In the genomic region with DNA sequence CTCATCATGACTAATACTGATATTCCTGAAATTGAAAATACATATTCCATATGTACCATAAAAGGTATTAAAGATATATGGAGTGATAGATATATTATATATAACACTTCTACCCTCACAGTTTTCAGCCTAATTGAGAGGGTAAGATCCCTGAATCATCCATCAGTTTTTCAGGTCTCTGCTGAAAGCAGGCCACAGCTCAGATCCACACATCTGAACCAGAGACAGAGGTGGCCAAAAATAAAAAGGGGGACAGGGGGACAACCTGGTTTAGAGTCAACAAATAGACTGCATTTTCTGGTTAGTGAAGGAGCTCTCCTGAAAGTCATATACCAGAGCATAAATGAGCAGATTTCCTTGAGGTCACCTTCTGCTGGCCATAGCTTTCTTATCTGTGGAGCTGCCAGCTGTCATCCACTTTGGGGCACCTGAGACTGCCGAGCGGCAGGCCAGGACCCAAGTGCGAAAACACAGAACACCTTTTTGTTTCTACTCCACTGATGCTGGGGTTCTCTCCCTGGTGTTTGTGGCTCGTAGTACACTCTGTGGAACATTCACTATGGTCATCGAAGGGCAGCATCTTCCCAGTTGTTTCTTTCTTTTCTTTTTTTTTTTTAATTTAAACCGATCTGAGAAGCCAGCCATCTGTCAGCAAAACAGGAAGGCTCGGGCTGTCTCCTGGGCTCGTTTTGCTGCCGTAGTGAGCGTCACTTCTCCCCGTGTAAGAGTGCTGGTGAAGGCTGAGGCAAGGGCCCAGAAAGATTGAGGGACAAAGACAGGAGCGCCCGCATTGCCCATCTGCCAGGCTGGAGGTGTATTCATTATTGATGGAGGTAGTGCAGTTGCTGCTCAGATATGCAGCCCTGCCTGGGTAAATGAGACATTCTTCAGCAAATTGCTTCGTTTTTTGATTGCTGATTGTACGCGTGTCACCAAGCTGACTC, we compare ENCODE assay signal across 13 cellular contexts. TPM values are rescaled to one million over a fixed set of nuclear protein-coding genes. Genes with fewer than 3 reads are reported as not detected.
A peak's percentile ranks its signal among the peaks of the same experiment; 100 is the strongest.
DNase-seq lines count a peak whose midpoint lies in the region; ATAC-seq and TF ChIP-seq lines count a peak whose summit lies in the region.
"Had no signal": no experiment of that assay in that cellular context is flagged by ENCODE, and none has a peak within 500 bp of the region (broad histone marks: within the 10 kb centered on the region; RNA-seq: fewer than 3 reads in every experiment).

No MANE protein-coding gene starts in this region.

- peak overlapping the region; percentile 92 to 100 (median 96) for H3K27ac Mint-ChIP-seq in CD4-positive, CD25-positive, alpha-beta regulatory T cell
- H3K27ac Mint-ChIP-seq in effector memory CD8-positive, alpha-beta T cell, result peak overlapping the region; percentile 93 to 95
- no peak overlapping the region for H3K27ac Mint-ChIP-seq in WTC11

- H3K4me1 ChIP-seq in CD4-positive, CD25-positive, alpha-beta regulatory T cell (ENCODE audit: control insufficient read depth, insufficient read depth, low read length, poor library complexity, severe bottlenecking), result peaks cover 95% of the 10 kb centered on the region
- H3K4me1 ChIP-seq: HAP-1, psoas muscle had no signal

- H3K4me1 Mint-ChIP-seq in CD4-positive, CD25-positive, alpha-beta regulatory T cell, result peaks cover 36 to 98% (median 86%) of the 10 kb centered on the region in 4 donors
- peaks cover 86 to 95% of the 10 kb centered on the region in 2 donors for H3K4me1 Mint-ChIP-seq in effector memory CD8-positive, alpha-beta T cell (ENCODE audit: low read depth in 2 of 2)
- H3K4me1 Mint-ChIP-seq in WTC11, result peaks cover 58% of the 10 kb centered on the region

- no peaks in the 10 kb centered on the region for H3K27me3 Mint-ChIP-seq in CD4-positive, CD25-positive, alpha-beta regulatory T cell
- H3K27me3 Mint-ChIP-seq in effector memory CD8-positive, alpha-beta T cell, result no peaks in the 10 kb centered on the region
- H3K27me3 Mint-ChIP-seq in WTC11 (ENCODE audit: low read depth), result peaks cover 9% of the 10 kb centered on the region; the same call in 1 of the 2 replicates

- no peaks in the 10 kb centered on the region for H3K9me2 ChIP-seq in SU-DHL-6 (replicated peaks; ENCODE audit: insufficient read depth, low read length)

- peaks cover 98% of the 10 kb centered on the region for H3K79me2 ChIP-seq in SU-DHL-6 (ENCODE audit: insufficient read depth, low read length)

- peak overlapping the region; percentile 62; the same call in 1 of the 2 replicates for H3K9ac ChIP-seq in SU-DHL-6 (ENCODE audit: low read length)

- H3K36me3 ChIP-seq in CD4-positive, CD25-positive, alpha-beta regulatory T cell (ENCODE audit: control insufficient read depth, insufficient read depth, low read length), result peaks cover 30% of the 10 kb centered on the region
- peaks cover 43% of the 10 kb centered on the region for H3K36me3 ChIP-seq in SU-DHL-6 (ENCODE audit: low read length)
- H3K36me3 ChIP-seq: HAP-1 had no signal

- peak overlapping the region; percentile 88 for H3K4me3 ChIP-seq in CD4-positive, CD25-positive, alpha-beta regulatory T cell (ENCODE audit: low read depth, low read length)
- peak overlapping the region; percentile 28 for H3K4me3 ChIP-seq in SU-DHL-6 (ENCODE audit: insufficient read depth, low read length, poor library complexity, severe bottlenecking)
- H3K4me3 ChIP-seq: HAP-1, psoas muscle had no signal

- H4K20me1 ChIP-seq in SU-DHL-6 (ENCODE audit: low read depth, low read length), result no peaks in the 10 kb centered on the region

- H3K4me3 Mint-ChIP-seq in CD4-positive, CD25-positive, alpha-beta regulatory T cell, result peak overlapping the region; percentile 80 to 94 (median 84)
- H3K4me3 Mint-ChIP-seq in effector memory CD8-positive, alpha-beta T cell, result peak overlapping the region; percentile 93 to 96
- no peak overlapping the region for H3K4me3 Mint-ChIP-seq in WTC11

- H3F3A ChIP-seq in SU-DHL-6 (ENCODE audit: insufficient read depth), result peaks cover 61% of the 10 kb centered on the region

- H3K36me3 Mint-ChIP-seq in CD4-positive, CD25-positive, alpha-beta regulatory T cell, result peaks cover 48% of the 10 kb centered on the region
- H3K36me3 Mint-ChIP-seq in effector memory CD8-positive, alpha-beta T cell (ENCODE audit: insufficient read depth), result peaks cover 88% of the 10 kb centered on the region
- H3K36me3 Mint-ChIP-seq in WTC11, result no peaks in the 10 kb centered on the region

- POLR2A ChIA-PET in WTC11 (lab: Charles Lee), result no interaction called here
- POLR2A ChIA-PET in RWPE1 (lab: Yijun Ruan, JAX; ENCODE audit: low non-redundant PET), result interaction anchor here (0.6 kb wide), 1 partner anchor 113 kb away, joined by 3 read pairs; no protein-coding TSS in a partner anchor

- H2AFZ ChIP-seq in SU-DHL-6 (ENCODE audit: low read depth, low read length, severe bottlenecking), result no peak overlapping the region

- peak overlapping the region; percentile 96 for H3K27ac ChIP-seq in CD4-positive, CD25-positive, alpha-beta regulatory T cell (ENCODE audit: insufficient read depth, low read length, poor library complexity, severe bottlenecking)
- peak overlapping the region; percentile 72 for H3K27ac ChIP-seq in SU-DHL-6 (ENCODE audit: low read depth, low read length)
- H3K27ac ChIP-seq in RWPE1, result no peak overlapping the region
- H3K27ac ChIP-seq: psoas muscle had no signal

- DNase-seq in CD4-positive, CD25-positive, alpha-beta regulatory T cell, result peak in 1 of 3 donors; percentile 70
- DNase-seq in effector memory CD8-positive, alpha-beta T cell, result no peak
- DNase-seq in GM19238 (ENCODE audit: insufficient read length, low spot score) (no peak), WTC11 (ENCODE audit: low spot score) (no peak), RWPE1 (ENCODE audit: low spot score) (no peak), MV-4-11 (lab: John Stamatoyannopoulos, UW) (no peak)
- DNase-seq: AML-193, psoas muscle had no signal

- H3K4me2 ChIP-seq in SU-DHL-6 (ENCODE audit: low read depth, low read length, poor library complexity, severe bottlenecking), result peak overlapping the region; percentile 91

- peak; percentile 9 to 21 for ATAC-seq in CD4-positive, CD25-positive, alpha-beta regulatory T cell (ENCODE audit: low read depth in 2 of 2)
- ATAC-seq in GM19395 (IDR thresholded peaks at IDR 0.05; ENCODE audit: unreplicated experiment) (peak; percentile 21), WTC11 (no peak)
- peak; percentile 14 for ATAC-seq in effector memory CD8-positive, alpha-beta T cell (replicated peaks)
- ATAC-seq: psoas muscle had no signal

- no peaks in the 10 kb centered on the region for H3K27me3 ChIP-seq in CD4-positive, CD25-positive, alpha-beta regulatory T cell (ENCODE audit: control insufficient read depth, insufficient read depth, low read length)
- no peaks in the 10 kb centered on the region for H3K27me3 ChIP-seq in SU-DHL-6 (ENCODE audit: low read length)

- TF ChIP-seq CTCF in SU-DHL-6 (IDR thresholded peaks at IDR 0.05; ENCODE audit: insufficient read depth, low read length, poor library complexity, severe bottlenecking) (no peak), WTC11 (IDR thresholded peaks at IDR 0.05) (no peak), RWPE1 (conservative IDR thresholded peaks at IDR 0.05; ENCODE audit: low read depth) (no peak)

- H3K9me3 Mint-ChIP-seq in CD4-positive, CD25-positive, alpha-beta regulatory T cell, result no peaks in the 10 kb centered on the region
- H3K9me3 Mint-ChIP-seq in effector memory CD8-positive, alpha-beta T cell, result no peaks in the 10 kb centered on the region
- no peaks in the 10 kb centered on the region for H3K9me3 Mint-ChIP-seq in WTC11

- no peaks in the 10 kb centered on the region for H3K9me3 ChIP-seq in CD4-positive, CD25-positive, alpha-beta regulatory T cell (ENCODE audit: control insufficient read depth in 2 of 2, low read length in 2 of 2)
- H3K9me3 ChIP-seq in SU-DHL-6 (ENCODE audit: insufficient read depth, low read length), result no peaks in the 10 kb centered on the region
- H3K9me3 ChIP-seq: HAP-1, psoas muscle had no signal

- CTCF ChIA-PET in WTC11 (lab: Charles Lee), result no interaction called here
- CTCF ChIA-PET in RWPE1 (lab: Yijun Ruan, JAX), result no interaction called here

TF ChIP-seq in WTC11, 78 proteins besides CTCF, POLR2A, EP300 and RAD21 (continues in another document):
- no peak for TF ChIP-seq JUN (CRISPR knock-in tag; IDR thresholded peaks at IDR 0.05)
- no peak for TF ChIP-seq ZNF138 (CRISPR knock-in tag; conservative IDR thresholded peaks at IDR 0.05)
- TF ChIP-seq, protein P1, sequence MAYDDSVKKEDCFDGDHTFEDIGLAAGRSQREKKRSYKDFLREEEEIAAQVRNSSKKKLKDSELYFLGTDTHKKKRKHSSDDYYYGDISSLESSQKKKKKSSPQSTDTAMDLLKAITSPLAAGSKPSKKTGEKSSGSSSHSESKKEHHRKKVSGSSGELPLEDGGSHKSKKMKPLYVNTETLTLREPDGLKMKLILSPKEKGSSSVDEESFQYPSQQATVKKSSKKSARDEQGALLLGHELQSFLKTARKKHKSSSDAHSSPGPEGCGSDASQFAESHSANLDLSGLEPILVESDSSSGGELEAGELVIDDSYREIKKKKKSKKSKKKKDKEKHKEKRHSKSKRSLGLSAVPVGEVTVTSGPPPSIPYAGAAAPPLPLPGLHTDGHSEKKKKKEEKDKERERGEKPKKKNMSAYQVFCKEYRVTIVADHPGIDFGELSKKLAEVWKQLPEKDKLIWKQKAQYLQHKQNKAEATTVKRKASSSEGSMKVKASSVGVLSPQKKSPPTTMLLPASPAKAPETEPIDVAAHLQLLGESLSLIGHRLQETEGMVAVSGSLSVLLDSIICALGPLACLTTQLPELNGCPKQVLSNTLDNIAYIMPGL (CRISPR knock-in tag; IDR thresholded peaks at IDR 0.05), result no peak
- TF ChIP-seq GRHL2 (CRISPR knock-in tag; IDR thresholded peaks at IDR 0.05; ENCODE audit: insufficient replicate concordance, severe bottlenecking), result no peak
- TF ChIP-seq, protein P2, sequence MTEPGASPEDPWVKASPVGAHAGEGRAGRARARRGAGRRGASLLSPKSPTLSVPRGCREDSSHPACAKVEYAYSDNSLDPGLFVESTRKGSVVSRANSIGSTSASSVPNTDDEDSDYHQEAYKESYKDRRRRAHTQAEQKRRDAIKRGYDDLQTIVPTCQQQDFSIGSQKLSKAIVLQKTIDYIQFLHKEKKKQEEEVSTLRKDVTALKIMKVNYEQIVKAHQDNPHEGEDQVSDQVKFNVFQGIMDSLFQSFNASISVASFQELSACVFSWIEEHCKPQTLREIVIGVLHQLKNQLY (CRISPR knock-in tag; IDR thresholded peaks at IDR 0.05), result no peak
- TF ChIP-seq NFATC4 (CRISPR knock-in tag; IDR thresholded peaks at IDR 0.05), result no peak

RNA-seq across cellular contexts. Expression of a gene that starts 13.5 kb away (rescaled TPM):
- 376 TPM for total RNA-seq in CD4-positive, CD25-positive, alpha-beta regulatory T cell
- 100 to 1,000 TPM; 153 to 176 (median 164) TPM for polyA plus RNA-seq in CD4-positive, CD25-positive, alpha-beta regulatory T cell
- 1.9 to 2.4 TPM (median 2.3 TPM) in 3 replicates for total RNA-seq in WTC11 (2021)
- total RNA-seq: epithelial cell of proximal tubule, NCI-H460 had no signal

Comparison
In these comparisons a context has a peak if more than half of its experiments do, and no peak if none do; other contexts are left out.
1. RNA of a gene that starts 13.5 kb away (total RNA-seq): 376 TPM in CD4-positive, CD25-positive, alpha-beta regulatory T cell (single experiment); 1.9 to 2.4 TPM in WTC11; every median in the first group is over 100 times any median in the second.